Comparison of ENCODE assay signal across 3 cellular contexts in the genomic region with DNA sequence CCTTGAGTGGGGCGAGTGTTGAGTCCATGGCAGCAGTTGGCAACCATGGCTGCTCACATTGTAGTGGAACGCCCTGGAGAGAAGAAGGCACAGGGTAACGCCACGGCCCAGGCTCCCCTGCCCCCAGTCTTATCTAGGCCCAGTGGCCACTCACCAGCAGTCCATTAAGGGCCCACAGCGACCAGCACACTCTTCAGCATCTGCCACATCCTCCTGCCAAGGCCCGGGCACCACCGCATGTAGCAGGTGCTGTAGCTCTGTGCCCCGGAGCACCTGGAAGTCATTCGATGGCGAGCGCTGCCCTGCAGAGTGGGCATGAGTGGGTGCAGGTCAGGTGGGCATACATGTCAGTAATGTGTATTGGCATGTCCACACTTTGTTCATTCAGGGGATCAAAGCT. TPM values are rescaled to one million over a fixed set of nuclear protein-coding genes. Genes with fewer than 3 reads are reported as not detected.
"Had no signal": no experiment of that assay in that cellular context is flagged by ENCODE, and none has a peak within 500 bp of the region (broad histone marks: within the 10 kb centered on the region; RNA-seq: fewer than 3 reads in every experiment).

No MANE protein-coding gene starts in this region.

RNA-seq across cellular contexts. Expression of gene RNU1-4, which starts 20.5 kb away (rescaled TPM):
- total RNA-seq: LHCN-M2, M059J had no signal
- polyA plus RNA-seq: IgD-negative memory B cell had no signal
